Comparison of ENCODE assay signal across 20 cellular contexts in genomic region chr9:37978983-37979382, GRCh38.
DNase-seq lines count a peak whose midpoint lies in the region; ATAC-seq and TF ChIP-seq lines count a peak whose summit lies in the region.
"Had no signal": no experiment of that assay in that cellular context is flagged by ENCODE, and none has a peak within 500 bp of the region (broad histone marks: within the 10 kb centered on the region; RNA-seq: fewer than 3 reads in every experiment).

No MANE protein-coding gene starts in this region.

- H3K79me1 ChIP-seq in IMR-90 (ENCODE audit: low read depth in 1 of 2, low read length in 2 of 2), result peaks cover 55 to 92% of the 10 kb centered on the region in 2 experiments; a peak in 3 of 4 replicates

- H3K9me3 ChIP-seq in IMR-90 (ENCODE audit: control insufficient read depth, insufficient read depth, low read length) (no peaks in the 10 kb centered on the region), body of pancreas (no peaks in the 10 kb centered on the region)
- H3K9me3 ChIP-seq: A549, Peyer's patch had no signal

- no peak for DNase-seq in IMR-90
- DNase-seq in posterior vena cava (ENCODE audit: low spot score), result peak; percentile 34
- no peak for DNase-seq in COLO668 (lab: John Stamatoyannopoulos, UW; ENCODE audit: unreplicated experiment)
- no peak for DNase-seq in NCI-H82 (lab: John Stamatoyannopoulos, UW)
- DNase-seq in body of pancreas, result no peak
- DNase-seq: COR-L47, EL, H7, MV-4-11, NCI-H1436, NCI-H2029, NCI-H510A, Peyer's patch had no signal

- H2BK120ac ChIP-seq in IMR-90 (ENCODE audit: low read depth, low read length), result no peak overlapping the region

- CTCF ChIA-PET in IMR-90 (lab: Yijun Ruan, JAX), result interaction anchor here (0.6 kb wide), 1 partner anchor 42 kb away, joined by 3 read pairs; no protein-coding TSS in a partner anchor

- H3K4ac ChIP-seq in IMR-90 (ENCODE audit: low read depth, low read length), result peak overlapping the region; percentile 39; the same call in 1 of the 2 replicates

- H2BK20ac ChIP-seq in IMR-90 (ENCODE audit: low read depth, low read length), result no peak overlapping the region

- dilution Hi-C loops in IMR-90 (cut with HindIII; ENCODE audit: low sequenced_read_pairs, unreplicated experiment), result no loop called here

- H3K36me3 ChIP-seq in IMR-90 (ENCODE audit: control insufficient read depth, insufficient read depth, low read length) (peaks cover 14% of the 10 kb centered on the region), body of pancreas (replicated peaks in 1 of 2; ENCODE audit: insufficient read depth in 1 of 2, low read depth in 2 of 2) (peaks cover 0 to 2% of the 10 kb centered on the region in 2 donors)

- peak overlapping the region; percentile 13; the same call in 1 of the 2 replicates for H3K23ac ChIP-seq in IMR-90 (ENCODE audit: low read depth, low read length)

- H4K8ac ChIP-seq in IMR-90 (ENCODE audit: low read depth in 2 of 2, low read length in 2 of 2), result peak overlapping the region in 1 of 2 experiments; percentile 56; a peak in 1 of 4 replicates

- peak overlapping the region; percentile 79 for H2AK5ac ChIP-seq in IMR-90 (ENCODE audit: low read depth, low read length)

- H3K14ac ChIP-seq in IMR-90 (replicated peaks; ENCODE audit: low read depth, low read length), result no peak overlapping the region; the same call in 1 of the 2 replicates

- WGBS in IMR-90 (ENCODE audit: extremely low coverage in 2 of 2, insufficient read length in 1 of 2), 2 experiments, result 70% methylated on average over 2 of the region's 3 CpGs; no CpG with 5 or more reads in 1 of the 2 experiments
- 86% methylated on average over 3 of the region's 3 CpGs for WGBS in body of pancreas, 2 donors

- TF ChIP-seq CTCF in IMR-90 (conservative IDR thresholded peaks at IDR 0.05; ENCODE audit: low read depth, low read length) (no peak), body of pancreas (IDR thresholded peaks at IDR 0.05) (no peak)

- POLR2A ChIA-PET in IMR-90 (lab: Charles Lee; ENCODE audit: unreplicated experiment), result no interaction called here

- no peak overlapping the region for H3K4me3 ChIP-seq in IMR-90 (ENCODE audit: insufficient read depth, low read depth, low read length)
- no peak overlapping the region for H3K4me3 ChIP-seq in body of pancreas
- H3K4me3 ChIP-seq: A549, Peyer's patch, SK-N-MC had no signal

- H2BK15ac ChIP-seq in IMR-90 (ENCODE audit: low read depth, low read length), result no peak overlapping the region

- no peak overlapping the region; the same call in 1 of the 2 replicates for H3K9ac ChIP-seq in IMR-90 (ENCODE audit: low read depth, low read length)

- H3K27ac ChIP-seq in IMR-90 (ENCODE audit: insufficient read depth, low read length) (peak overlapping the region; percentile 63; the same call in 1 of the 2 replicates), cingulate gyrus (ENCODE audit: low read depth, low read length) (peak overlapping the region; percentile 31), body of pancreas (no peak overlapping the region)
- H3K27ac ChIP-seq: HL-60, Peyer's patch, SK-N-MC had no signal

- peak overlapping the region; percentile 42 for H4K5ac ChIP-seq in IMR-90 (ENCODE audit: low read depth, low read length)

- intact Hi-C loops in IMR-90 (cut with micrococcal nuclease), result loop anchor here (5.0 kb wide), 2 partner anchors 43 to 163 kb away; no protein-coding TSS in a partner anchor
- intact Hi-C loops in posterior vena cava (cut with DNase I), result no loop called here
- intact Hi-C loops in body of pancreas (cut with DNase I), result no loop called here

- H3K56ac ChIP-seq in IMR-90 (ENCODE audit: extremely low read depth, insufficient read depth, low read length), result no peak overlapping the region

- TF ChIP-seq RAD21 in IMR-90 (IDR thresholded peaks at IDR 0.05; ENCODE audit: low read length), result no peak

- H4K91ac ChIP-seq in IMR-90 (ENCODE audit: insufficient read depth, low read depth, low read length), result no peak overlapping the region

- H2BK5ac ChIP-seq in IMR-90 (ENCODE audit: low read depth, low read length, poor library complexity, severe bottlenecking), result no peak overlapping the region

- H3K18ac ChIP-seq in IMR-90 (ENCODE audit: low read depth, low read length), result peak overlapping the region; percentile 2; the same call in 1 of the 2 replicates

- in situ Hi-C loops in IMR-90 (cut with MboI; ENCODE audit: low sequenced_read_pairs), result no loop called here

- ATAC-seq in GM18861 (IDR thresholded peaks at IDR 0.05; ENCODE audit: unreplicated experiment) (peak; percentile 82), IMR-90 (ENCODE audit: low read depth) (no peak), GM18873 (IDR thresholded peaks at IDR 0.05; ENCODE audit: low FRiP score, unreplicated experiment) (no peak), body of pancreas (no peak)
- ATAC-seq: A549, Right ventricle myocardium inferior had no signal

- peaks cover 32% of the 10 kb centered on the region for H4K20me1 ChIP-seq in IMR-90 (ENCODE audit: insufficient read depth, low read length)

- peaks cover 24% of the 10 kb centered on the region for H3K9me1 ChIP-seq in IMR-90 (ENCODE audit: insufficient read depth, low read length)

- TF ChIP-seq POLR2A in IMR-90 (IDR thresholded peaks at IDR 0.05; ENCODE audit: low read depth, low read length) (no peak), body of pancreas (IDR thresholded peaks at IDR 0.05) (no peak)

- no peak overlapping the region for H3K4me2 ChIP-seq in IMR-90 (ENCODE audit: low read depth, low read length)
- H3K4me2 ChIP-seq: A549 had no signal

- no TSS peak for BruUV-seq in IMR-90 (replicated peaks; lab: Mats Ljungman, UMichigan)

- no peaks in the 10 kb centered on the region for H3K27me3 ChIP-seq in IMR-90 (ENCODE audit: control insufficient read depth, insufficient read depth, low read length)
- H3K27me3 ChIP-seq in body of pancreas, result no peaks in the 10 kb centered on the region
- H3K27me3 ChIP-seq: Peyer's patch had no signal

- H3K4me1 ChIP-seq in IMR-90 (ENCODE audit: control insufficient read depth, insufficient read depth, low read length) (peaks cover 15% of the 10 kb centered on the region), body of pancreas (peaks cover 21% of the 10 kb centered on the region)

- H2AK9ac ChIP-seq in IMR-90 (replicated peaks; ENCODE audit: low read depth, low read length, poor library complexity), result no peak overlapping the region

- H2AFZ ChIP-seq in IMR-90 (replicated peaks; ENCODE audit: low read length, poor library complexity), result no peak overlapping the region

TF ChIP-seq in IMR-90, 13 proteins besides CTCF, POLR2A, EP300 and RAD21:
- TF ChIP-seq FOS (IDR thresholded peaks at IDR 0.05; ENCODE audit: low read depth, low read length) (no peak), BHLHE40 (IDR thresholded peaks at IDR 0.05; ENCODE audit: low read depth, low read length) (no peak), NFE2L2 (IDR thresholded peaks at IDR 0.05; ENCODE audit: low read depth, low read length) (no peak), SMC3 (IDR thresholded peaks at IDR 0.05; ENCODE audit: low read depth, low read length) (no peak), RFX5 (IDR thresholded peaks at IDR 0.05; ENCODE audit: low read depth, low read length) (no peak), ELK1 (IDR thresholded peaks at IDR 0.05; ENCODE audit: borderline replicate concordance, low read depth, low read length) (no peak), RCOR1 (IDR thresholded peaks at IDR 0.05; ENCODE audit: insufficient replicate concordance, low read length) (no peak), USF2 (IDR thresholded peaks at IDR 0.05; ENCODE audit: low read depth, low read length) (no peak), CEBPB (IDR thresholded peaks at IDR 0.05; ENCODE audit: low read depth, low read length) (no peak), CHD1 (IDR thresholded peaks at IDR 0.05; ENCODE audit: low read depth, low read length) (no peak), MAFK (IDR thresholded peaks at IDR 0.05; ENCODE audit: low read depth, low read length) (no peak), MAZ (IDR thresholded peaks at IDR 0.05; ENCODE audit: borderline replicate concordance, low read depth, low read length) (no peak), MXI1 (IDR thresholded peaks at IDR 0.05; ENCODE audit: borderline replicate concordance, low read depth, low read length) (no peak)

Comparison
In these comparisons a context has a peak if more than half of its experiments do, and no peak if none do; other contexts are left out.
1. H3K27ac ChIP-seq: peak in IMR-90 (single experiment) and cingulate gyrus (single experiment); none in body of pancreas (0 of 4).